Comparison of ENCODE assay signal across 10 cellular contexts in genomic region chr20:46054606-46055005, GRCh38. TPM values are rescaled to one million over a fixed set of nuclear protein-coding genes. Genes with fewer than 3 reads are reported as not detected.
"Had no signal": no experiment of that assay in that cellular context is flagged by ENCODE, and none has a peak within 500 bp of the region (broad histone marks: within the 10 kb centered on the region; RNA-seq: fewer than 3 reads in every experiment).

No MANE protein-coding gene starts in this region.

- H3K27ac ChIP-seq: KMS-11 had no signal

- H3K4me3 ChIP-seq: GM23338 had no signal

- FAIRE-seq: H1, H54, HepG2 had no signal

- DNase-seq: H9, HCEC 1CT, KBM-7 had no signal

- ATAC-seq: GM23338, HepG2 had no signal

RNA-seq across cellular contexts. Expression of gene SLC12A5, which starts 25.6 kb away (rescaled TPM):
- total RNA-seq: HT-29 had no signal

RNA-seq across cellular contexts. Expression of gene MMP9, which starts 45.9 kb away (rescaled TPM):
- total RNA-seq: HepG2, HT-29 had no signal
- polyA plus RNA-seq: HepG2, IgD-negative memory B cell had no signal
